1 cellular context compared by ENCODE assay signal in the genomic region with DNA sequence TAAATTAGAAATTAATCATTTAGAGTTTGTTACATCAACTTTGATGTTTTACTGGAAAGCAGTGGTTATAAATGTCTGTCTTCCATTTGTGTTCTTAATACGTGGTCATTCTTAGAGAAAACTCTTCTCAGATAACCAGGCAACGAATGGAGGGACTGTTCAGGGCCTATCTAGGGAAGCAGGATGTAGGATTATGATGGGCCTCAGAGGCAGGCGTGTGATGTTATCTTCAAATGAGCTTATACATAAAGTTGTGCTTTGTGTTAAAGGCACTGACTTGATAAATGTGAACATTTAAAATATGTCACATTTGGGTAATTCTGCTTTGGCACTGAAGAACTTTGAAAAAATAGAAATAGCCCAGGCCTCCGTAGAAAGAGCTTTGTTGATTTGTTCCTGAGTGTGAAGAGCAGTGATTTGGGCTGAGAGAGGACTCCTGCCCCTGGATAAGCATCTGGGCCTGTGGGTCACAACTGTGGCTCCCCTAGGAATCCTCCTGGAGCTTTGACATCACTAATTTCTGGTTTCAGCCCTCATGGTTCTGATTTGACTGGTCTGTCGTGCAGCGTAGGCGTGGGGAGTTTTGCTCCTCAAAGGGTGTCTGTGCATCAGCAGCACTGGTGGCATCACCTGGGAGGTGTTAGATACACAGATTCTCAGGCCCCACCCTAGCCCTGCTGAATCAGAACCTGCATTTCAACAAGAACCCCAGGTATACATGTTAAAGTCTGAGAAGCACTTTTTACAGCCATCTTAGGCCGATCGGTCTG.
TF ChIP-seq lines count a peak whose summit lies in the region.

No MANE protein-coding gene starts in this region.

TF ChIP-seq in GM12878, 131 proteins besides CTCF, POLR2A, EP300 and RAD21 (continues in another document):
- TF ChIP-seq, protein P1, sequence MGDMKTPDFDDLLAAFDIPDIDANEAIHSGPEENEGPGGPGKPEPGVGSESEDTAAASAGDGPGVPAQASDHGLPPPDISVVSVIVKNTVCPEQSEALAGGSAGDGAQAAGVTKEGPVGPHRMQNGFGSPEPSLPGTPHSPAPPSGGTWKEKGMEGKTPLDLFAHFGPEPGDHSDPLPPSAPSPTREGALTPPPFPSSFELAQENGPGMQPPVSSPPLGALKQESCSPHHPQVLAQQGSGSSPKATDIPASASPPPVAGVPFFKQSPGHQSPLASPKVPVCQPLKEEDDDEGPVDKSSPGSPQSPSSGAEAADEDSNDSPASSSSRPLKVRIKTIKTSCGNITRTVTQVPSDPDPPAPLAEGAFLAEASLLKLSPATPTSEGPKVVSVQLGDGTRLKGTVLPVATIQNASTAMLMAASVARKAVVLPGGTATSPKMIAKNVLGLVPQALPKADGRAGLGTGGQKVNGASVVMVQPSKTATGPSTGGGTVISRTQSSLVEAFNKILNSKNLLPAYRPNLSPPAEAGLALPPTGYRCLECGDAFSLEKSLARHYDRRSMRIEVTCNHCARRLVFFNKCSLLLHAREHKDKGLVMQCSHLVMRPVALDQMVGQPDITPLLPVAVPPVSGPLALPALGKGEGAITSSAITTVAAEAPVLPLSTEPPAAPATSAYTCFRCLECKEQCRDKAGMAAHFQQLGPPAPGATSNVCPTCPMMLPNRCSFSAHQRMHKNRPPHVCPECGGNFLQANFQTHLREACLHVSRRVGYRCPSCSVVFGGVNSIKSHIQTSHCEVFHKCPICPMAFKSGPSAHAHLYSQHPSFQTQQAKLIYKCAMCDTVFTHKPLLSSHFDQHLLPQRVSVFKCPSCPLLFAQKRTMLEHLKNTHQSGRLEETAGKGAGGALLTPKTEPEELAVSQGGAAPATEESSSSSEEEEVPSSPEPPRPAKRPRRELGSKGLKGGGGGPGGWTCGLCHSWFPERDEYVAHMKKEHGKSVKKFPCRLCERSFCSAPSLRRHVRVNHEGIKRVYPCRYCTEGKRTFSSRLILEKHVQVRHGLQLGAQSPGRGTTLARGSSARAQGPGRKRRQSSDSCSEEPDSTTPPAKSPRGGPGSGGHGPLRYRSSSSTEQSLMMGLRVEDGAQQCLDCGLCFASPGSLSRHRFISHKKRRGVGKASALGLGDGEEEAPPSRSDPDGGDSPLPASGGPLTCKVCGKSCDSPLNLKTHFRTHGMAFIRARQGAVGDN (IDR thresholded peaks at IDR 0.05): no peak
- TF ChIP-seq ASH2L (IDR thresholded peaks at IDR 0.05; ENCODE audit: borderline replicate concordance, low read depth) (no peak), ZNF24 (IDR thresholded peaks at IDR 0.05) (peak; percentile 55; the same call in 1 of the 2 replicates), POU2F2 (IDR thresholded peaks at IDR 0.05; ENCODE audit: borderline replicate concordance, low read depth, low read length) (peak; percentile 59; the same call in 1 of the 3 replicates), BACH1 (IDR thresholded peaks at IDR 0.05; ENCODE audit: borderline replicate concordance) (peak; percentile 52; the same call in 1 of the 2 replicates), ZNF217 (IDR thresholded peaks at IDR 0.05) (no peak; the same call in 1 of the 2 replicates), GATAD2B (conservative IDR thresholded peaks at IDR 0.05; ENCODE audit: low read depth) (peak; percentile 52; the same call in 1 of the 2 replicates), ZNF592 (IDR thresholded peaks at IDR 0.05) (no peak), SUPT20H (IDR thresholded peaks at IDR 0.05; ENCODE audit: borderline replicate concordance, control insufficient read depth, low read depth, low read length) (no peak), ZNF274 (IDR thresholded peaks at IDR 0.05; ENCODE audit: insufficient read depth, insufficient read length) (no peak), MYB (IDR thresholded peaks at IDR 0.05; ENCODE audit: borderline replicate concordance, low read depth, low read length) (no peak), ZBTB40 (IDR thresholded peaks at IDR 0.05; ENCODE audit: borderline replicate concordance) (peak; percentile 39; the same call in 1 of the 2 replicates), SREBF1 (IDR thresholded peaks at IDR 0.05; ENCODE audit: low read length) (no peak), NFIC (IDR thresholded peaks at IDR 0.05; ENCODE audit: low read depth, low read length) (peak; percentile 79; the same call in 1 of the 2 replicates), TCF7 (IDR thresholded peaks at IDR 0.05; ENCODE audit: borderline replicate concordance) (no peak), NR2F1 (conservative IDR thresholded peaks at IDR 0.05) (peak; percentile 60; the same call in 1 of the 2 replicates), USF1 (IDR thresholded peaks at IDR 0.05; ENCODE audit: borderline replicate concordance, extremely low read length, insufficient read depth, low read depth, low read length) (no peak), NR2C2 (IDR thresholded peaks at IDR 0.05; ENCODE audit: borderline replicate concordance, control insufficient read depth, insufficient read length, low read depth) (no peak), STAT1 (conservative IDR thresholded peaks at IDR 0.05) (no peak), CREB1 (IDR thresholded peaks at IDR 0.05; ENCODE audit: low read depth) (peak; percentile 60; the same call in 1 of the 2 replicates), SIN3A (IDR thresholded peaks at IDR 0.05; ENCODE audit: low read depth, low read length) (no peak), SMAD5 (IDR thresholded peaks at IDR 0.05; ENCODE audit: low read depth) (no peak), EGR1 (IDR thresholded peaks at IDR 0.05; ENCODE audit: borderline replicate concordance in 1 of 2, low read depth in 2 of 2, low read length in 2 of 2) (peak in 1 of 2 experiments; percentile 85; a peak in 2 of 3 replicates), BHLHE40 (IDR thresholded peaks at IDR 0.05; ENCODE audit: borderline replicate concordance in 1 of 2, low read depth in 2 of 2, low read length in 1 of 2) (peak; percentile 39 to 63; a peak in 1 of 4 replicates), BRCA1 (IDR thresholded peaks at IDR 0.05; ENCODE audit: low read depth, low read length) (no peak)
- TF ChIP-seq, protein P2, sequence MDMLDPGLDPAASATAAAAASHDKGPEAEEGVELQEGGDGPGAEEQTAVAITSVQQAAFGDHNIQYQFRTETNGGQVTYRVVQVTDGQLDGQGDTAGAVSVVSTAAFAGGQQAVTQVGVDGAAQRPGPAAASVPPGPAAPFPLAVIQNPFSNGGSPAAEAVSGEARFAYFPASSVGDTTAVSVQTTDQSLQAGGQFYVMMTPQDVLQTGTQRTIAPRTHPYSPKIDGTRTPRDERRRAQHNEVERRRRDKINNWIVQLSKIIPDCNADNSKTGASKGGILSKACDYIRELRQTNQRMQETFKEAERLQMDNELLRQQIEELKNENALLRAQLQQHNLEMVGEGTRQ (IDR thresholded peaks at IDR 0.05; ENCODE audit: borderline replicate concordance, low read depth, low read length): no peak
- TF ChIP-seq, protein P3, sequence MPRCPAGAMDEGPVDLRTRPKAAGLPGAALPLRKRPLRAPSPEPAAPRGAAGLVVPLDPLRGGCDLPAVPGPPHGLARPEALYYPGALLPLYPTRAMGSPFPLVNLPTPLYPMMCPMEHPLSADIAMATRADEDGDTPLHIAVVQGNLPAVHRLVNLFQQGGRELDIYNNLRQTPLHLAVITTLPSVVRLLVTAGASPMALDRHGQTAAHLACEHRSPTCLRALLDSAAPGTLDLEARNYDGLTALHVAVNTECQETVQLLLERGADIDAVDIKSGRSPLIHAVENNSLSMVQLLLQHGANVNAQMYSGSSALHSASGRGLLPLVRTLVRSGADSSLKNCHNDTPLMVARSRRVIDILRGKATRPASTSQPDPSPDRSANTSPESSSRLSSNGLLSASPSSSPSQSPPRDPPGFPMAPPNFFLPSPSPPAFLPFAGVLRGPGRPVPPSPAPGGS (IDR thresholded peaks at IDR 0.05; ENCODE audit: borderline replicate concordance, insufficient read depth, low read depth, low read length, poor library complexity, severe bottlenecking): peak; percentile 77
- TF ChIP-seq, protein P4, sequence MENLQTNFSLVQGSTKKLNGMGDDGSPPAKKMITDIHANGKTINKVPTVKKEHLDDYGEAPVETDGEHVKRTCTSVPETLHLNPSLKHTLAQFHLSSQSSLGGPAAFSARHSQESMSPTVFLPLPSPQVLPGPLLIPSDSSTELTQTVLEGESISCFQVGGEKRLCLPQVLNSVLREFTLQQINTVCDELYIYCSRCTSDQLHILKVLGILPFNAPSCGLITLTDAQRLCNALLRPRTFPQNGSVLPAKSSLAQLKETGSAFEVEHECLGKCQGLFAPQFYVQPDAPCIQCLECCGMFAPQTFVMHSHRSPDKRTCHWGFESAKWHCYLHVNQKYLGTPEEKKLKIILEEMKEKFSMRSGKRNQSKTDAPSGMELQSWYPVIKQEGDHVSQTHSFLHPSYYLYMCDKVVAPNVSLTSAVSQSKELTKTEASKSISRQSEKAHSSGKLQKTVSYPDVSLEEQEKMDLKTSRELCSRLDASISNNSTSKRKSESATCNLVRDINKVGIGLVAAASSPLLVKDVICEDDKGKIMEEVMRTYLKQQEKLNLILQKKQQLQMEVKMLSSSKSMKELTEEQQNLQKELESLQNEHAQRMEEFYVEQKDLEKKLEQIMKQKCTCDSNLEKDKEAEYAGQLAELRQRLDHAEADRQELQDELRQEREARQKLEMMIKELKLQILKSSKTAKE (IDR thresholded peaks at IDR 0.05; ENCODE audit: low read depth, poor library complexity, severe bottlenecking): peak; percentile 80
- TF ChIP-seq, protein P5, sequence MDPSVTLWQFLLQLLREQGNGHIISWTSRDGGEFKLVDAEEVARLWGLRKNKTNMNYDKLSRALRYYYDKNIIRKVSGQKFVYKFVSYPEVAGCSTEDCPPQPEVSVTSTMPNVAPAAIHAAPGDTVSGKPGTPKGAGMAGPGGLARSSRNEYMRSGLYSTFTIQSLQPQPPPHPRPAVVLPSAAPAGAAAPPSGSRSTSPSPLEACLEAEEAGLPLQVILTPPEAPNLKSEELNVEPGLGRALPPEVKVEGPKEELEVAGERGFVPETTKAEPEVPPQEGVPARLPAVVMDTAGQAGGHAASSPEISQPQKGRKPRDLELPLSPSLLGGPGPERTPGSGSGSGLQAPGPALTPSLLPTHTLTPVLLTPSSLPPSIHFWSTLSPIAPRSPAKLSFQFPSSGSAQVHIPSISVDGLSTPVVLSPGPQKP (IDR thresholded peaks at IDR 0.05; ENCODE audit: low read depth, low read length): no peak
